In the genomic region with DNA sequence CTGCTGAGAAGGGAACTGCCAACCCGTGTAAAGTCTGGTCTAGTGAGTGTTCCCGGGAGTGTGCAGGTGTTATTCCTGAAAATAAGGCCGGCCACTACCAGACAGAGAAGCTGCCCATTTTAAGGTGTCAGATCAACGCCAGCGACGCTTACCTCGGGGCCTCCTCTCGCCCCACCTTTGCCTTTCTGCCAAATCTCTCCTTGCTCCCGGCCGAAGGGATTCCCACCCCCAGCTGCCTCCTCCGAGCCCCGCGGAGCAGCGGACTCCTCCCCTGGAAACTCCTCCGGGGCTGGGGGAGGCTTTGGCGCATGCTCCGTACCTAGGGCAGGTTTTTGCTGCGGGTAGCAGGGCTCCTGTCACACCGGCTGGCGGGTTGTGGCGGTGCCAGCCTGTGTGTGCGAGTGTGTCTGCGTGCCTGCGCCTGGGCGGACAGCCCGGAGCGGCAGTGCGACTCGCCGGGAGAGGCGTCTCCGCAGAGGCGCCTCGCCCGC, we compare ENCODE assay signal across 8 cellular contexts. TPM values are rescaled to one million over a fixed set of nuclear protein-coding genes. Genes with fewer than 3 reads are reported as not detected.
DNase-seq lines count a peak whose midpoint lies in the region; ATAC-seq and TF ChIP-seq lines count a peak whose summit lies in the region.

Gene HS6ST3 (plus strand): TSS at position 359 of the 491 bp plus-strand sequence.

- H3K4me1 ChIP-seq in ectodermal cell (ENCODE audit: control insufficient read depth, insufficient read depth, low read length) = peaks cover 14% of the 10 kb centered on the region
- no peaks in the 10 kb centered on the region for H3K4me1 ChIP-seq in mesodermal cell (ENCODE audit: control insufficient read depth, insufficient read depth, low read length, poor library complexity, severe bottlenecking)

- CTCF ChIA-PET in HEK293T (lab: Yijun Ruan, JAX) = no interaction called here
- CTCF ChIA-PET in CD4-positive, alpha-beta T cell (lab: Charles Lee) = no interaction called here

- peaks cover 5% of the 10 kb centered on the region for H3K4me1 Mint-ChIP-seq in CD4-positive, alpha-beta T cell (ENCODE audit: low read depth)

- DNase-seq in GM06990 (ENCODE audit: extremely low read depth, insufficient read length) (no peak), HEK293T (ENCODE audit: extremely low spot score) (peak; percentile 71), NCI-H510A (lab: John Stamatoyannopoulos, UW) (peak; percentile 40), HT-29 (ENCODE audit: low spot score) (no peak)
- DNase-seq in CD4-positive, alpha-beta T cell = no peak
- DNase-seq in stimulated activated naive CD4-positive, alpha-beta T cell treated with Interleukin-2 at 50 U/mL for 16 hours (lab: John Stamatoyannopoulos, UW) = no peak

- peak within 1 kb of the TSS; percentile 52 for H3K4me3 ChIP-seq in GM06990 (replicated peaks; ENCODE audit: low read depth, low read length)
- H3K4me3 ChIP-seq in ectodermal cell (ENCODE audit: insufficient read depth, low read depth, low read length) = peak within 1 kb of the TSS; percentile 49
- H3K4me3 ChIP-seq in mesodermal cell (ENCODE audit: extremely low read depth, insufficient read depth, low read length, poor library complexity, severe bottlenecking) = peak within 1 kb of the TSS; percentile 44

- POLR2A ChIA-PET in HEK293T (lab: Yijun Ruan, JAX) = interaction anchor here (1.0 to 3.3 kb wide), 2 partner anchors 9 to 37 kb away, joined by 3 to 16 read pairs; partner anchors contain the start of gene UGGT2
- POLR2A ChIA-PET in CD4-positive, alpha-beta T cell (lab: Charles Lee) = no interaction called here

- TF ChIP-seq CTCF in GM06990 (IDR thresholded peaks at IDR 0.05; ENCODE audit: insufficient read depth, low read length, poor library complexity, severe bottlenecking) = no peak
- TF ChIP-seq CTCF in CD4-positive, alpha-beta T cell (IDR thresholded peaks at IDR 0.05) = no peak

- WGBS in ectodermal cell, 2 experiments = 1% methylated on average over 35 of the region's 35 CpGs
- 1% methylated on average over 34 of the region's 35 CpGs for WGBS in mesodermal cell (ENCODE audit: insufficient coverage in 2 of 2), 2 experiments

- H3K27me3 ChIP-seq in GM06990 (replicated peaks; ENCODE audit: control insufficient read depth, insufficient read depth, low read length) (peaks cover 7% of the 10 kb centered on the region), ectodermal cell (ENCODE audit: control insufficient read depth, insufficient read depth, low read length, poor library complexity, severe bottlenecking) (peaks cover 79% of the 10 kb centered on the region)
- peaks cover 55% of the 10 kb centered on the region for H3K27me3 ChIP-seq in CD4-positive, alpha-beta T cell (ENCODE audit: control insufficient read depth, insufficient read depth, low read length)

- no peaks in the 10 kb centered on the region for H3K36me3 Mint-ChIP-seq in CD4-positive, alpha-beta T cell (ENCODE audit: low read depth)

- intact Hi-C loops in CD4-positive, alpha-beta T cell (cut with DNase I, micrococcal nuclease) = no loop called here

- H3K4me3 Mint-ChIP-seq in CD4-positive, alpha-beta T cell = no peak within 1 kb of the TSS

- H3K27ac Mint-ChIP-seq in CD4-positive, alpha-beta T cell = no peak within 1 kb of the TSS

- H3K9me3 Mint-ChIP-seq in CD4-positive, alpha-beta T cell = no peaks in the 10 kb centered on the region

- H3K27ac ChIP-seq in ectodermal cell (ENCODE audit: insufficient read depth, low read depth, low read length, poor library complexity, severe bottlenecking) = no peak within 1 kb of the TSS
- no peak within 1 kb of the TSS for H3K27ac ChIP-seq in mesodermal cell (ENCODE audit: low read depth, low read length, severe bottlenecking)
- no peak within 1 kb of the TSS for H3K27ac ChIP-seq in CD4-positive, alpha-beta T cell (ENCODE audit: low read depth, low read length)

- no peak for ATAC-seq in CD4-positive, alpha-beta T cell (ENCODE audit: poor library complexity)

- H3K9me3 ChIP-seq in ectodermal cell (ENCODE audit: control insufficient read depth, low read length) (no peaks in the 10 kb centered on the region), mesodermal cell (ENCODE audit: control insufficient read depth, low read length) (no peaks in the 10 kb centered on the region)
- H3K9me3 ChIP-seq in CD4-positive, alpha-beta T cell (ENCODE audit: control insufficient read depth, low read length) = no peaks in the 10 kb centered on the region

- peaks cover 75% of the 10 kb centered on the region for H3K27me3 Mint-ChIP-seq in CD4-positive, alpha-beta T cell

- H3K36me3 ChIP-seq in GM06990 (ENCODE audit: control insufficient read depth, insufficient read depth, low read length) (no peaks in the 10 kb centered on the region), ectodermal cell (ENCODE audit: control insufficient read depth, insufficient read depth, low read length) (no peaks in the 10 kb centered on the region), mesodermal cell (ENCODE audit: control insufficient read depth, insufficient read depth, low read length) (no peaks in the 10 kb centered on the region)

TF ChIP-seq in HEK293T, 16 proteins besides CTCF, POLR2A, EP300 and RAD21:
- no peak for TF ChIP-seq PKNOX1 (IDR thresholded peaks at IDR 0.05)
- TF ChIP-seq TARDBP (IDR thresholded peaks at IDR 0.05) = no peak
- no peak for TF ChIP-seq LEF1 (IDR thresholded peaks at IDR 0.05; ENCODE audit: borderline replicate concordance)
- no peak for TF ChIP-seq ELF4 (IDR thresholded peaks at IDR 0.05)
- no peak; the same call in 1 of the 2 replicates for TF ChIP-seq L3MBTL2 (conservative IDR thresholded peaks at IDR 0.05)
- TF ChIP-seq ZNF384 (IDR thresholded peaks at IDR 0.05) = no peak

RNA-seq across cellular contexts. Expression of gene HS6ST3, which starts in this region (rescaled TPM):
- polyA plus RNA-seq in ectodermal cell (2013, experiment 1 of 4) = 0.07 TPM
- polyA plus RNA-seq in ectodermal cell (2013, experiment 2 of 4) = 0.14 TPM
- polyA plus RNA-seq in ectodermal cell (2013, experiment 3 of 4) = 0.05 TPM
- 0.16 TPM for polyA plus RNA-seq in ectodermal cell (2013, experiment 4 of 4)
- 0.48 TPM for polyA plus RNA-seq in mesodermal cell (2013, experiment 1 of 2)
- polyA plus RNA-seq in mesodermal cell (2013, experiment 2 of 2) = 0.46 TPM
- total RNA-seq in HT-29 (2014; rRNA removed; shearing (Covaris generic)) = not detected in 2 replicates
- total RNA-seq in CD4-positive, alpha-beta T cell = not detected

Comparison
In these comparisons a context has a peak if more than half of its experiments do, and no peak if none do; other contexts are left out.
1. DNase-seq: peak in HEK293T (single experiment) and NCI-H510A (single experiment); none in GM06990 (single experiment), HT-29 (single experiment), CD4-positive, alpha-beta T cell (0 of 10) and stimulated activated naive CD4-positive, alpha-beta T cell treated with Interleukin-2 at 50 U/mL for 16 hours (single experiment).
2. Peak in every context shown above with its lines, with median percentiles within 50 percentile points of each other: H3K4me3 ChIP-seq.